Comparison of ENCODE assay signal across 8 cellular contexts in the genomic region with DNA sequence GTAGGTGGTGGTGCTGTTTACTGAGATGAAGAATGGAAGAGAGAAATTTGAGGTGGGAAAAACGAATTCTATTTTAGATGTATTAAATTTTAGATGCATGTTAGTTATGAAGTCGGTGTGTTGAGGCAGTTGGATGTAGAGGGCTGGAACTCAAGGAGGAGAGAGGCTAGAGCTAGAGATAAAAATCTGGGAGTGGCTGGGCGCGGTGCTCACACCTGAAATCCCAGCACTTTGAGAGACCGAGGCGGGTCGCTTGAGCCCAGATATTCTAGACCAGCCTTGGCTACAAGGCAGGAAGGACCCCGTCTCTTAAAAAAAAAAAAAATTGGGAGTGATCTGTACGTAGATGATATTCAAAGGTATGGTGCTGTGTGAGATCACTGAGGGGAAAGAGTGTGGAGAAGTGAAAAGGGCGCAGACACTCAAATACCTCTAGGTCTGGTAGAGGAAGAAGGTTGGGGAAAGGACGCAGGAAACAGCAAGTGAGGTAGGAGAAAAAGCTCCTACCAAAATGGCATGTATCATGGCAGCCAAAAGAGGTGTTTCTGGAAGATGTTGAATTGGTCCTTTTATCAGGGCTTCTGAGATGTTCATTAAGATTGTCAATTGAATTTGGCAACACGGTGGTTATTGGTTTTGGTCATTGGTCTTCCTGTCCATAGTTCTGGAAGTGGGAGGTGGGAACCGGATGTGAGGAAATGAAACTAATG. TPM values are rescaled to one million over a fixed set of nuclear protein-coding genes. Genes with fewer than 3 reads are reported as not detected.
A peak's percentile ranks its signal among the peaks of the same experiment; 100 is the strongest.
DNase-seq lines count a peak whose midpoint lies in the region; ATAC-seq, FAIRE-seq and TF ChIP-seq lines count a peak whose summit lies in the region.

No MANE protein-coding gene starts in this region.

- FAIRE-seq in pancreas (lab: Jason Lieb, UNC) = no peak

- H3K79me2 ChIP-seq in PC-3 (ENCODE audit: low read length) (peaks cover 71% of the 10 kb centered on the region), parathyroid adenoma (peaks cover 6% of the 10 kb centered on the region)

- no TSS peak for BruUV-seq in PC-3 (replicated peaks; lab: Mats Ljungman, UMichigan)

- peaks cover 5% of the 10 kb centered on the region; the same call in 1 of the 2 replicates for H3K36me3 ChIP-seq in PC-3 (ENCODE audit: low read depth, low read length)
- H3K36me3 ChIP-seq in endocrine pancreas (ENCODE audit: control insufficient read depth, insufficient read depth, low read length) = no peaks in the 10 kb centered on the region
- no peaks in the 10 kb centered on the region for H3K36me3 ChIP-seq in parathyroid adenoma (ENCODE audit: control insufficient read depth, insufficient read depth, low read length)
- H3K36me3 ChIP-seq in pancreas = no peaks in the 10 kb centered on the region

- CTCF ChIA-PET in PC-3 (lab: Charles Lee) = no interaction called here

- DNase-seq in PC-3 (no peak), pancreas (no peak), NCI-H2171 (lab: John Stamatoyannopoulos, UW) (no peak)
- no peak for DNase-seq in activated CD4-positive, CD25-positive, alpha-beta regulatory T cell (lab: John Stamatoyannopoulos, UW)

- POLR2A ChIA-PET in PC-3 (lab: Charles Lee; ENCODE audit: unreplicated experiment) = no interaction called here

- H3K9ac ChIP-seq in PC-3 (ENCODE audit: low read length) = peak overlapping the region; percentile 91
- H3K9ac ChIP-seq in endocrine pancreas (ENCODE audit: control insufficient read depth, insufficient read depth, low read length) = no peak overlapping the region
- H3K9ac ChIP-seq in parathyroid adenoma = no peak overlapping the region

- no peaks in the 10 kb centered on the region; the same call in 1 of the 2 replicates for H3K9me2 ChIP-seq in PC-3 (replicated peaks; ENCODE audit: low read length)

- intact Hi-C loops in PC-3 (cut with micrococcal nuclease) (loop anchor here (2.0 kb wide), 1 partner anchor 63 kb away; no protein-coding TSS in a partner anchor), pancreas (cut with DNase I) (no loop called here)

- peaks cover 18% of the 10 kb centered on the region; the same call in 1 of the 2 replicates for H4K20me1 ChIP-seq in PC-3 (ENCODE audit: low read length)

- H3K27ac ChIP-seq in PC-3 (ENCODE audit: low read length) = no peak overlapping the region
- peak overlapping the region; percentile 86 for H3K27ac ChIP-seq in parathyroid adenoma
- peak overlapping the region in 1 of 4 donors; percentile 85 for H3K27ac ChIP-seq in pancreas

- WGBS in pancreas, 2 donors = 81 to 82% methylated on average over 13 of the region's 13 CpGs

- peak overlapping the region; percentile 99 for H3K4me3 ChIP-seq in GM08714 (ENCODE audit: low read length)
- peak overlapping the region; percentile 99 for H3K4me3 ChIP-seq in PC-3 (ENCODE audit: low read length)
- H3K4me3 ChIP-seq in endocrine pancreas (ENCODE audit: control insufficient read depth, insufficient read depth, low read length) = peak overlapping the region; percentile 84
- peak overlapping the region; percentile 90 for H3K4me3 ChIP-seq in parathyroid adenoma (ENCODE audit: low read depth, low read length)
- H3K4me3 ChIP-seq in pancreas = peak overlapping the region in 2 of 4 donors; percentile 90 to 99

- no peaks in the 10 kb centered on the region for H3K9me3 ChIP-seq in PC-3 (ENCODE audit: low read length)
- no peaks in the 10 kb centered on the region for H3K9me3 ChIP-seq in endocrine pancreas (ENCODE audit: control insufficient read depth, low read length)
- H3K9me3 ChIP-seq in parathyroid adenoma (ENCODE audit: control insufficient read depth, low read length) = no peaks in the 10 kb centered on the region
- H3K9me3 ChIP-seq in pancreas = no peaks in the 10 kb centered on the region

- TF ChIP-seq CTCF in PC-3 (conservative IDR thresholded peaks at IDR 0.05; ENCODE audit: low read depth, low read length) = no peak
- no peak for TF ChIP-seq CTCF in parathyroid adenoma (IDR thresholded peaks at IDR 0.05)
- no peak for TF ChIP-seq CTCF in pancreas (IDR thresholded peaks at IDR 0.05)

- no peaks in the 10 kb centered on the region for H3F3A ChIP-seq in PC-3 (ENCODE audit: low read length, unreplicated experiment)

- H3K4me1 ChIP-seq in PC-3 (ENCODE audit: insufficient read depth, low read length) (peaks cover 15% of the 10 kb centered on the region), endocrine pancreas (ENCODE audit: control insufficient read depth, insufficient read depth, low read length) (no peaks in the 10 kb centered on the region), parathyroid adenoma (peaks cover 4% of the 10 kb centered on the region), pancreas (peaks cover 0 to 10% (median 5%) of the 10 kb centered on the region in 3 donors)

- H3K27me3 ChIP-seq in PC-3 (ENCODE audit: low read length) = no peaks in the 10 kb centered on the region
- H3K27me3 ChIP-seq in endocrine pancreas (ENCODE audit: control insufficient read depth, insufficient read depth, low read length) = no peaks in the 10 kb centered on the region
- H3K27me3 ChIP-seq in parathyroid adenoma (ENCODE audit: control insufficient read depth, insufficient read depth, low read length) = no peaks in the 10 kb centered on the region
- no peaks in the 10 kb centered on the region for H3K27me3 ChIP-seq in pancreas

- H3K4me2 ChIP-seq in PC-3 (ENCODE audit: low read length) (peak overlapping the region; percentile 85), parathyroid adenoma (ENCODE audit: low read length) (peak overlapping the region; percentile 97)

- ATAC-seq in PC-3 (no peak), GM21390 (IDR thresholded peaks at IDR 0.05; ENCODE audit: unreplicated experiment) (no peak), pancreas (no peak)

- peak overlapping the region; percentile 86; the same call in 1 of the 2 replicates for H2AFZ ChIP-seq in PC-3 (ENCODE audit: low read length)
- H2AFZ ChIP-seq in parathyroid adenoma = peak overlapping the region; percentile 94

RNA-seq across cellular contexts. Expression of a gene that starts 1.8 kb away (rescaled TPM):
- total RNA-seq in PC-3 (2014; rRNA removed) (30.4 and 31.0 TPM in 2 replicates), pancreas (10 to 100 TPM in 1 of 6 donors, 1 to 10 TPM in 5; 5.8 to 12.8 (median 6.8) TPM)
- polyA plus RNA-seq in pancreas = 1 to 10 TPM; 5.7 to 6.2 TPM
